9 cellular contexts compared by ENCODE assay signal in genomic region chr19:47176627-47177090, GRCh38. TPM values are rescaled to one million over a fixed set of nuclear protein-coding genes. Genes with fewer than 3 reads are reported as not detected.
DNase-seq lines count a peak whose midpoint lies in the region; ATAC-seq lines count a peak whose summit lies in the region.
"Had no signal": no experiment of that assay in that cellular context is flagged by ENCODE, and none has a peak within 500 bp of the region (broad histone marks: within the 10 kb centered on the region; RNA-seq: fewer than 3 reads in every experiment).

No MANE protein-coding gene starts in this region.

- peaks cover 10% of the 10 kb centered on the region for H3K36me3 Mint-ChIP-seq in natural killer cell treated with Interleukin-12 subunit alpha and Interleukin-12 subunit beta and Interleukin-15 and Interleukin-18, amount 100 ng/mL, for 72 hours

- H3K27ac Mint-ChIP-seq in natural killer cell treated with Interleukin-12 subunit alpha and Interleukin-12 subunit beta and Interleukin-15 and Interleukin-18, amount 100 ng/mL, for 72 hours: peak overlapping the region in 1 of 2 donors; percentile 64

- H3K4me3 ChIP-seq in SK-N-MC: no peak overlapping the region

- peaks cover 72% of the 10 kb centered on the region for H3K36me3 ChIP-seq in SK-N-MC (ENCODE audit: insufficient read depth, low read length)

- H3K4me1 Mint-ChIP-seq in natural killer cell treated with Interleukin-12 subunit alpha and Interleukin-12 subunit beta and Interleukin-15 and Interleukin-18, amount 100 ng/mL, for 72 hours (ENCODE audit: low read depth in 2 of 2): peaks cover 19 to 25% of the 10 kb centered on the region in 2 donors

- H3K9ac ChIP-seq in SK-N-MC (ENCODE audit: insufficient read length): no peak overlapping the region

- peak; percentile 62 to 80 for ATAC-seq in natural killer cell treated with Interleukin-12 subunit alpha and Interleukin-12 subunit beta and Interleukin-15 and Interleukin-18, amount 100 ng/mL, for 72 hours

- H3K4me3 Mint-ChIP-seq in natural killer cell treated with Interleukin-12 subunit alpha and Interleukin-12 subunit beta and Interleukin-15 and Interleukin-18, amount 100 ng/mL, for 72 hours: peak overlapping the region; percentile 19

- H3K9me3 Mint-ChIP-seq in natural killer cell treated with Interleukin-12 subunit alpha and Interleukin-12 subunit beta and Interleukin-15 and Interleukin-18, amount 100 ng/mL, for 72 hours: no peaks in the 10 kb centered on the region

- no peaks in the 10 kb centered on the region for H3K9me3 ChIP-seq in SK-N-MC (ENCODE audit: low read depth, low read length)

- peak overlapping the region; percentile 50 for H3K27ac ChIP-seq in SK-N-MC

- no peaks in the 10 kb centered on the region for H3K27me3 Mint-ChIP-seq in natural killer cell treated with Interleukin-12 subunit alpha and Interleukin-12 subunit beta and Interleukin-15 and Interleukin-18, amount 100 ng/mL, for 72 hours

- peak; percentile 66 for DNase-seq in AG08395 (ENCODE audit: low spot score)
- no peak for DNase-seq in SK-N-MC (ENCODE audit: low read depth, low spot score)
- peak; percentile 67 for DNase-seq in central memory CD4-positive, alpha-beta T cell
- no peak for DNase-seq in natural killer cell treated with Interleukin-12 subunit alpha and Interleukin-12 subunit beta and Interleukin-15 and Interleukin-18, amount 100 ng/mL, for 72 hours (ENCODE audit: low spot score)
- no peak for DNase-seq in T1000 (lab: John Stamatoyannopoulos, UW)
- DNase-seq in NCI-H1092 treated with DMSO at 0.1 percent for 48 hours (lab: John Stamatoyannopoulos, UW): no peak
- no peak for DNase-seq in NCI-H2227 (lab: John Stamatoyannopoulos, UW; ENCODE audit: unreplicated experiment)
- DNase-seq in COLO668 (lab: John Stamatoyannopoulos, UW; ENCODE audit: unreplicated experiment): no peak
- DNase-seq: NCI-H1092 had no signal

RNA-seq across cellular contexts. Expression of gene SAE1, which starts 46.0 kb away (rescaled TPM):
- total RNA-seq in natural killer cell treated with Interleukin-12 subunit alpha and Interleukin-12 subunit beta and Interleukin-15 and Interleukin-18, amount 100 ng/mL, for 72 hours: 100 to 1,000 TPM in 1 of 2 donors, 10 to 100 TPM in 1; 95.6 to 158 TPM

RNA-seq across cellular contexts. Expression of gene BBC3, which starts 54.3 kb away (rescaled TPM):
- 1 to 10 TPM; 4.8 to 9.7 TPM for total RNA-seq in natural killer cell treated with Interleukin-12 subunit alpha and Interleukin-12 subunit beta and Interleukin-15 and Interleukin-18, amount 100 ng/mL, for 72 hours

Comparison
In these comparisons a context has a peak if more than half of its experiments do, and no peak if none do; other contexts are left out.
1. DNase-seq: peak in AG08395 (single experiment) and central memory CD4-positive, alpha-beta T cell (single experiment); none in SK-N-MC (single experiment), natural killer cell treated with Interleukin-12 subunit alpha and Interleukin-12 subunit beta and Interleukin-15 and Interleukin-18, amount 100 ng/mL, for 72 hours (single experiment), T1000 (single experiment), NCI-H1092 treated with DMSO at 0.1 percent for 48 hours (single experiment), NCI-H2227 (single experiment) and COLO668 (single experiment).